In genomic region chr2:215861607-215862033, GRCh38 we compare ENCODE assay signal across 19 cellular contexts.
"Had no signal": no experiment of that assay in that cellular context is flagged by ENCODE, and none has a peak within 500 bp of the region (broad histone marks: within the 10 kb centered on the region; RNA-seq: fewer than 3 reads in every experiment).

No MANE protein-coding gene starts in this region.

- DNase-seq: dermis blood vessel endothelial cell; foreskin keratinocyte; kidney; left colon; left ventricle myocardium superior; naive thymus-derived CD4-positive, alpha-beta T cell; retina; spleen; stimulated activated CD4-positive, alpha-beta T cell treated with anti-CD3 and anti-CD28 coated beads, Interleukin-2, amount 100 ng/mL, for 24 hours; stimulated activated naive CD4-positive, alpha-beta T cell; stomach; substantia nigra; thyroid gland; upper lobe of left lung; uterus had no signal

- H3K27ac ChIP-seq: foreskin keratinocyte, neutrophil, psoas muscle, spleen, stomach, thyroid gland, uterus had no signal

- ATAC-seq: foreskin keratinocyte; left colon; left ventricle myocardium superior; naive thymus-derived CD4-positive, alpha-beta T cell; psoas muscle had no signal

- H3K36me3 ChIP-seq: neutrophil, spleen, stomach, thyroid gland, upper lobe of left lung, uterus had no signal

- H3K4me1 ChIP-seq: foreskin keratinocyte, psoas muscle, spleen, thyroid gland, upper lobe of left lung, uterus had no signal

- H3K4me3 ChIP-seq: psoas muscle, spleen, stomach, thyroid gland, upper lobe of left lung, uterus had no signal

- H3K27me3 ChIP-seq: foreskin keratinocyte, stomach, thyroid gland, upper lobe of left lung, uterus had no signal

- H3K9me3 ChIP-seq: neutrophil, psoas muscle, spleen, stomach, thyroid gland, upper lobe of left lung, uterus had no signal

- FAIRE-seq: colon, endothelial cell of umbilical vein, kidney had no signal
